Comparison of ENCODE assay signal across 10 cellular contexts in genomic region chr15:69225355-69226027, GRCh38.
DNase-seq lines count a peak whose midpoint lies in the region; ATAC-seq and TF ChIP-seq lines count a peak whose summit lies in the region.
"Had no signal": no experiment of that assay in that cellular context is flagged by ENCODE, and none has a peak within 500 bp of the region (broad histone marks: within the 10 kb centered on the region; RNA-seq: fewer than 3 reads in every experiment).

No MANE protein-coding gene starts in this region.

- peaks cover 6% of the 10 kb centered on the region for H3K79me2 ChIP-seq in hepatocyte

- no peaks in the 10 kb centered on the region for H3K36me3 ChIP-seq in hepatocyte (replicated peaks; ENCODE audit: insufficient read depth, low read depth)

- TF ChIP-seq CTCF in hepatocyte (IDR thresholded peaks at IDR 0.05; ENCODE audit: poor library complexity), result peak; percentile 50

- H2AFZ ChIP-seq in hepatocyte, result no peak overlapping the region

- H3K4me3 ChIP-seq in hepatocyte, result no peak overlapping the region

- no peak overlapping the region for H3K27ac ChIP-seq in hepatocyte

- DNase-seq in AG20443 (ENCODE audit: low spot score), result peak; percentile 15
- DNase-seq in HT1080 (ENCODE audit: low read depth), result peak; percentile 29
- DNase-seq in SW480 (ENCODE audit: low spot score), result peak; percentile 46
- peak; percentile 26 for DNase-seq in hepatocyte (ENCODE audit: low spot score)
- no peak for DNase-seq in COLO668 (lab: John Stamatoyannopoulos, UW; ENCODE audit: unreplicated experiment)
- DNase-seq in stimulated activated CD4-positive, alpha-beta T cell treated with anti-CD3 and anti-CD28 coated beads, Interleukin-12 subunit alpha, Interleukin-12 subunit beta, amount 100 ng/mL, for 4 hours, result no peak
- DNase-seq: activated CD4-positive, alpha-beta T cell treated with anti-CD3 and anti-CD28 coated beads, Interleukin-2, amount 10 ng/mL, durations not matched to agents 24 days and 14 days; right cardiac atrium had no signal

- H3K4me1 ChIP-seq in hepatocyte (ENCODE audit: insufficient read depth), result peaks cover 13% of the 10 kb centered on the region

- H4K20me1 ChIP-seq in hepatocyte (ENCODE audit: insufficient read depth, poor library complexity, severe bottlenecking), result no peaks in the 10 kb centered on the region

- no peaks in the 10 kb centered on the region for H3K9me2 ChIP-seq in hepatocyte (replicated peaks; ENCODE audit: insufficient read depth)

- WGBS in hepatocyte (ENCODE audit: low lambda C conversion rate, missing lambda C conversion rate), result 59% methylated on average over 2 of the region's 2 CpGs

- peaks cover 3% of the 10 kb centered on the region for H3K9me3 ChIP-seq in hepatocyte (ENCODE audit: low read depth)

- H3K27me3 ChIP-seq in hepatocyte, result no peaks in the 10 kb centered on the region

- ATAC-seq in GM19023 (IDR thresholded peaks at IDR 0.05; ENCODE audit: unreplicated experiment) (no peak), HG03175 (IDR thresholded peaks at IDR 0.05; ENCODE audit: unreplicated experiment) (no peak)

- peak overlapping the region; percentile 9 for H3K4me2 ChIP-seq in hepatocyte

Comparison
In these comparisons a context has a peak if more than half of its experiments do, and no peak if none do; other contexts are left out.
1. DNase-seq: peak in AG20443 (single experiment), HT1080 (single experiment), SW480 (single experiment) and hepatocyte (single experiment); none in COLO668 (single experiment) and stimulated activated CD4-positive, alpha-beta T cell treated with anti-CD3 and anti-CD28 coated beads, Interleukin-12 subunit alpha, Interleukin-12 subunit beta, amount 100 ng/mL, for 4 hours (single experiment).